8 cellular contexts compared by ENCODE assay signal in genomic region chr17:50872710-50873424, GRCh38.
DNase-seq lines count a peak whose midpoint lies in the region; ATAC-seq and TF ChIP-seq lines count a peak whose summit lies in the region.

No MANE protein-coding gene starts in this region.

- H3K4me3 ChIP-seq in fibroblast of pulmonary artery (replicated peaks; ENCODE audit: low read depth, low read length) = no peak overlapping the region

- in situ Hi-C loops in KBM-7 (cut with MboI; ENCODE audit: low pct_unique_long_range_greater_than_20kb, low sequenced_read_pairs) = no loop called here

- no peak for TF ChIP-seq CTCF in fibroblast of pulmonary artery (IDR thresholded peaks at IDR 0.05; ENCODE audit: low read length, missing control alignments)

- DNase-seq in KBM-7 (peak; percentile 61), fibroblast of pulmonary artery (ENCODE audit: low read depth) (peak; percentile 51), COR-L47 (lab: John Stamatoyannopoulos, UW) (no peak)
- DNase-seq in activated CD8-positive, alpha-beta memory T cell treated with anti-CD3 and anti-CD28 coated beads, Interleukin-2, amount 50 U/mL, for 4 hours = peak; percentile 63
- DNase-seq in stimulated activated CD8-positive, alpha-beta memory T cell treated with anti-CD3 and anti-CD28 coated beads, Interleukin-4, amount 100 ng/mL, for 48 hours = peak; percentile 63

- ATAC-seq in HG02852 (IDR thresholded peaks at IDR 0.05; ENCODE audit: unreplicated experiment) (no peak), HG03354 (IDR thresholded peaks at IDR 0.05; ENCODE audit: poor library complexity, severe bottlenecking, unreplicated experiment) (no peak), GM21367 (IDR thresholded peaks at IDR 0.05; ENCODE audit: unreplicated experiment) (no peak)
